ENCODE assay signal across 8 cellular contexts in the genomic region with DNA sequence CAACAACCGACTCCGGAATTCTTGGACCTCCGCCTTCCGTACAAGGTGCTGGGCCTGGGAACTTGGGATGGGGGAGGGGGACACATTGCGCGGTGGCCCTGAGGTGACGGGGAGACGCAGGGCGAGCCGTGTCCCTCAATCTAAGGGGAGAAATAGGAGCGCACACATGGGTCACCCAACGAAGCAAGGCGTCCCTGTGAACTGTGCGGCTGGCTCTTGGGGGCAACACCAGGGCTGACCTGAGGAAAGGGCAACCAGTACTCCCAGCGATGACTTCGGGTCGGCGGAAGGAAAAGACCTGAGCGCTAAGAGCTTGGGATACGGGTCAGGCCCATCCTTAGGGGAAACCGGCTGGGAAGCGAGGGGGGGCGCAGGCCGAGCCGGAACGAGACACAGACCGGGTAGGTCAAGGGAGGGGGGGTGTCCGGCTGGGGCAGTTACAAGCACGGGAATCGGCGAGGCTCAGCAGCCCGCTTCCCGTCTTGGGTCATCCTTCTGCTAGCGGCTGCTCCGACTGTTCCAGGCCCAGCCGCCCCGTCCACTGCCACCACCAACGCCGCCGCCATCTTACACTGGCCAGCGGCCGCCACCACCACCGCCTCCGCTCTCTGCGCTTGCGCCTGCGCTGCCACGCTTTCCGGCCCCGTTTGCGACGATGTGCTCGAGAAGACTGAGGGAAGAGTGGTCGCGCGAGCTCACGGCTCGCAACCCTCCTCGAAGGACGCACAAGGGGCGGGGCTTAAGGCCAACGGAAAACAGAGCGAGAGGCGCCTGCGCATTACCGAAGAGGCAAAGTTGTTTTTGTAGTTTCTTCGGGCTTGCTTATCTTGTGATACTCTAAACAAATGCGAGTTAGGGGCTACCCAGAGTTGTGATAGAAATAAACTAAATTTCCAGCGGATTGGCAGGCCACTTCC. TPM values are rescaled to one million over a fixed set of nuclear protein-coding genes. Genes with fewer than 3 reads are reported as not detected.
DNase-seq lines count a peak whose midpoint lies in the region; TF ChIP-seq lines count a peak whose summit lies in the region.

A gene (minus strand): TSS at position 672 of the 917 bp plus-strand sequence. CDS start 18,541 bp downstream, outside the sequence.

- peak within 1 kb of the TSS; percentile 99 for H3K23ac ChIP-seq in neuronal stem cell (ENCODE audit: low read depth, low read length, poor library complexity)

- no peak within 1 kb of the TSS for H2BK12ac ChIP-seq in neuronal stem cell (ENCODE audit: low read length)

- H2BK5ac ChIP-seq in neuronal stem cell (ENCODE audit: low read length) = peak within 1 kb of the TSS; percentile 96

- H3K4me3 ChIP-seq in neuronal stem cell (ENCODE audit: low read length in 2 of 2) = peak within 1 kb of the TSS; percentile 83 to 100

- H3K36me3 ChIP-seq in neuronal stem cell (replicated peaks in 1 of 2; ENCODE audit: control insufficient read depth in 2 of 2, insufficient read depth in 2 of 2, low read length in 2 of 2) = peaks cover 0 to 25% of the 10 kb centered on the region in 2 donors

- no peaks in the 10 kb centered on the region for H3K9me3 ChIP-seq in neuronal stem cell (replicated peaks in 1 of 2; ENCODE audit: control insufficient read depth in 2 of 2, insufficient read depth in 1 of 2, low read depth in 1 of 2, low read length in 2 of 2)

- TF ChIP-seq CTCF in subcutaneous adipose tissue (IDR thresholded peaks at IDR 0.05; ENCODE audit: low read depth) = no peak

- H2AFZ ChIP-seq in neuronal stem cell (ENCODE audit: low read length) = peak within 1 kb of the TSS; percentile 88

- peak within 1 kb of the TSS; percentile 2 for H3K14ac ChIP-seq in neuronal stem cell (ENCODE audit: low read length)

- peak within 1 kb of the TSS; percentile 100 for H3K18ac ChIP-seq in neuronal stem cell (ENCODE audit: low read length)

- peak within 1 kb of the TSS; percentile 100 for H3K9ac ChIP-seq in neuronal stem cell (ENCODE audit: low read depth, low read length, poor library complexity)

- in situ Hi-C loops in SK-MEL-5 (cut with HindIII; ENCODE audit: low pct_unique_long_range_greater_than_20kb, low sequenced_read_pairs) = no loop called here

- peak within 1 kb of the TSS; percentile 18 for H2BK120ac ChIP-seq in neuronal stem cell (ENCODE audit: low read depth, low read length)

- no peaks in the 10 kb centered on the region for H3K27me3 ChIP-seq in neuronal stem cell (ENCODE audit: control insufficient read depth in 3 of 3, insufficient read depth in 3 of 3, low read depth in 1 of 3, low read length in 3 of 3)

- H4K8ac ChIP-seq in neuronal stem cell (ENCODE audit: low read depth, low read length) = peak within 1 kb of the TSS; percentile 43

- no peaks in the 10 kb centered on the region for H3K79me1 ChIP-seq in neuronal stem cell (ENCODE audit: low read depth, low read length)

- CTCF ChIA-PET in HEK293T (lab: Yijun Ruan, JAX) = interaction anchor here (0.9 to 2.4 kb wide), 4 partner anchors 10 to 177 kb away, joined by 3 to 13 read pairs (median 8); no protein-coding TSS in a partner anchor

- H3K4me2 ChIP-seq in neuronal stem cell (ENCODE audit: insufficient read depth, low read length, poor library complexity, severe bottlenecking) = peak within 1 kb of the TSS; percentile 58

- POLR2A ChIA-PET in HEK293T (lab: Yijun Ruan, JAX) = interaction anchor here (0.9 to 1.4 kb wide), 19 partner anchors 8 to 892 kb away, joined by 3 to 15 read pairs (median 3); a partner anchor contains a TSS

- H4K91ac ChIP-seq in neuronal stem cell (ENCODE audit: low read depth, low read length, poor library complexity) = peak within 1 kb of the TSS; percentile 22

- H3K4ac ChIP-seq in neuronal stem cell (ENCODE audit: low read length) = peak within 1 kb of the TSS; percentile 95

- H2BK15ac ChIP-seq in neuronal stem cell (ENCODE audit: low read length) = no peak within 1 kb of the TSS

- peaks cover 6 to 7% of the 10 kb centered on the region in 2 donors for H3K4me1 ChIP-seq in neuronal stem cell (ENCODE audit: control insufficient read depth in 2 of 2, insufficient read depth in 1 of 2, low read depth in 1 of 2, low read length in 2 of 2)

- DNase-seq in GF-D8 (lab: John Stamatoyannopoulos, UW) = peak; percentile 91
- peak; percentile 98 for DNase-seq in HEK293T (ENCODE audit: extremely low spot score)
- DNase-seq in MV-4-11 (lab: John Stamatoyannopoulos, UW) = peak; percentile 97
- DNase-seq in SK-MEL-5 (ENCODE audit: low read depth, low spot score) = peak; percentile 97
- peak; percentile 99 for DNase-seq in activated naive CD4-positive, alpha-beta T cell treated with Interleukin-2 at 50 U/mL for 16 hours
- DNase-seq in foreskin melanocyte = peak; percentile 97
- DNase-seq in neuronal stem cell (ENCODE audit: low spot score) = peak; percentile 96

- peak within 1 kb of the TSS; percentile 78 for H3K27ac ChIP-seq in neuronal stem cell (replicated peaks; ENCODE audit: low read length)

- H2AK5ac ChIP-seq in neuronal stem cell (ENCODE audit: low read depth, low read length) = peak within 1 kb of the TSS; percentile 93

- WGBS in neuronal stem cell (ENCODE audit: extremely low coverage in 2 of 2, insufficient read length in 2 of 2, insufficient replicate concordance in 1 of 2), 2 donors = no CpG with 5 or more reads among the region's 69 CpGs

TF ChIP-seq in HEK293T, 16 proteins besides CTCF, POLR2A, EP300 and RAD21:
- TF ChIP-seq NFRKB (IDR thresholded peaks at IDR 0.05) (peak; percentile 73), TARDBP (IDR thresholded peaks at IDR 0.05) (no peak), ELF4 (IDR thresholded peaks at IDR 0.05) (peak; percentile 52; the same call in 1 of the 2 replicates)

RNA-seq across cellular contexts. Expression of the gene that starts here (rescaled TPM):
- 61.5 and 62.1 TPM in 2 replicates for total RNA-seq in SK-MEL-5 (2014; rRNA removed; shearing (Covaris generic))
- polyA plus RNA-seq in SK-MEL-5 (2015; cell fraction: cytosol; rRNA removed) = 56.4 and 64.5 TPM in 2 replicates
- 650 and 810 TPM in 2 replicates for polyA plus RNA-seq in SK-MEL-5 (2015; cell fraction: nucleus; rRNA removed)
- polyA plus RNA-seq in neuronal stem cell (2013, experiment 1 of 2) = 73.6 TPM
- 72.1 TPM for polyA plus RNA-seq in neuronal stem cell (2013, experiment 2 of 2)
- total RNA-seq in subcutaneous adipose tissue = 100 to 1,000 TPM; 103 to 198 (median 154) TPM

Comparison
In these comparisons a context has a peak if more than half of its experiments do, and no peak if none do; other contexts are left out.
1. Peak in every context shown above with its lines: DNase-seq, H3K4me3 ChIP-seq and H3K27ac ChIP-seq.